In genomic region chr19:10502524-10503001, GRCh38 we compare ENCODE assay signal across 1 cellular context.
TF ChIP-seq lines count a peak whose summit lies in the region.

No MANE protein-coding gene starts in this region.

TF ChIP-seq in WTC11, 78 proteins besides CTCF, POLR2A, EP300 and RAD21 (continued from another document):
- peak; percentile 51 for TF ChIP-seq FOXP4 (CRISPR knock-in tag; IDR thresholded peaks at IDR 0.05)
- peak; percentile 99 for TF ChIP-seq NFE2L1 (CRISPR knock-in tag; IDR thresholded peaks at IDR 0.05)
- TF ChIP-seq E2F4 (CRISPR knock-in tag; IDR thresholded peaks at IDR 0.05; ENCODE audit: borderline replicate concordance, low read depth): 0 out of 2 replicates have a peak, but pooled peaks have one; percentile 56
- peak; percentile 14; the same call in 1 of the 2 replicates for TF ChIP-seq TCF7 (CRISPR knock-in tag; IDR thresholded peaks at IDR 0.05; ENCODE audit: low read depth)
- 0 out of 2 replicates have a peak, but pooled peaks have one; percentile 4 for TF ChIP-seq ZNF512 (CRISPR knock-in tag; IDR thresholded peaks at IDR 0.05; ENCODE audit: borderline replicate concordance)
- TF ChIP-seq ZNF416 (CRISPR knock-in tag; IDR thresholded peaks at IDR 0.05): no peak
- peak; percentile 99 for TF ChIP-seq ZNF423 (CRISPR knock-in tag; IDR thresholded peaks at IDR 0.05)
- peak; percentile 78 for TF ChIP-seq FOXK1 (CRISPR knock-in tag; IDR thresholded peaks at IDR 0.05)
- 0 out of 2 replicates have a peak, but pooled peaks have one; percentile 4 for TF ChIP-seq ZNF121 (CRISPR knock-in tag; IDR thresholded peaks at IDR 0.05)
- no peak for TF ChIP-seq TEAD1 (CRISPR knock-in tag; IDR thresholded peaks at IDR 0.05)
- peak; percentile 84 for TF ChIP-seq SP1 (CRISPR knock-in tag; conservative IDR thresholded peaks at IDR 0.05)
- peak; percentile 59; the same call in 1 of the 2 replicates for TF ChIP-seq MAX (CRISPR knock-in tag; IDR thresholded peaks at IDR 0.05)
- 0 out of 2 replicates have a peak, but pooled peaks have one; percentile 83 for TF ChIP-seq KAT7 (CRISPR knock-in tag; IDR thresholded peaks at IDR 0.05; ENCODE audit: borderline replicate concordance)
